1 cellular context compared by ENCODE assay signal in the genomic region with DNA sequence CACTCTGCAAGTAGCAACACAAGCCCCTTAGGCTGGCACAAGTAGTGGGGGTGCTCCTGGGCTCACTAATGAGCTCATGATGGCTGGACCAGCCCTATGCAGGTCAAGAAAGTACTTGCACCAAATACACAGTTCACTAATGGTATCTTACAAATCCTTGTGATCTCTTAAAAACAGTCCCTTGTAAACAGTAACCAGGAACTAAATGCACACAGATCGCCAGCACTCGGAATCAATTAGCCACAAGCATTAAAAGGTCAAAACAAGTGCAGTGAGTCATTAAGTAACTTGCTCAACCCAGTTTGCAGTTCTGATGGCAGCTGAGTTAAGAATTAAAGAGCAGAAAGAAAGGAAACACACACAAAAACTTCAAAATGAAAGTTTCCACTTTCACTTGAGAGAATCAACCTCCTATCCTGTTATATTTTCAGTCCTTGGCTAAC.
TF ChIP-seq lines count a peak whose summit lies in the region.

No MANE protein-coding gene starts in this region.

TF ChIP-seq in K562, 482 proteins besides CTCF, POLR2A, EP300 and RAD21:
- TF ChIP-seq HMBOX1 (IDR thresholded peaks at IDR 0.05) = peak; percentile 44; the same call in 1 of the 2 replicates
- peak; percentile 81; the same call in 1 of the 2 replicates for TF ChIP-seq ZKSCAN8 (CRISPR knock-in tag; IDR thresholded peaks at IDR 0.05)
- TF ChIP-seq NR2C2 (CRISPR knock-in tag; IDR thresholded peaks at IDR 0.05) = no peak
- TF ChIP-seq NR2C2 (tag; IDR thresholded peaks at IDR 0.05) = peak; percentile 18; the same call in 1 of the 2 replicates
- TF ChIP-seq, protein P1, sequence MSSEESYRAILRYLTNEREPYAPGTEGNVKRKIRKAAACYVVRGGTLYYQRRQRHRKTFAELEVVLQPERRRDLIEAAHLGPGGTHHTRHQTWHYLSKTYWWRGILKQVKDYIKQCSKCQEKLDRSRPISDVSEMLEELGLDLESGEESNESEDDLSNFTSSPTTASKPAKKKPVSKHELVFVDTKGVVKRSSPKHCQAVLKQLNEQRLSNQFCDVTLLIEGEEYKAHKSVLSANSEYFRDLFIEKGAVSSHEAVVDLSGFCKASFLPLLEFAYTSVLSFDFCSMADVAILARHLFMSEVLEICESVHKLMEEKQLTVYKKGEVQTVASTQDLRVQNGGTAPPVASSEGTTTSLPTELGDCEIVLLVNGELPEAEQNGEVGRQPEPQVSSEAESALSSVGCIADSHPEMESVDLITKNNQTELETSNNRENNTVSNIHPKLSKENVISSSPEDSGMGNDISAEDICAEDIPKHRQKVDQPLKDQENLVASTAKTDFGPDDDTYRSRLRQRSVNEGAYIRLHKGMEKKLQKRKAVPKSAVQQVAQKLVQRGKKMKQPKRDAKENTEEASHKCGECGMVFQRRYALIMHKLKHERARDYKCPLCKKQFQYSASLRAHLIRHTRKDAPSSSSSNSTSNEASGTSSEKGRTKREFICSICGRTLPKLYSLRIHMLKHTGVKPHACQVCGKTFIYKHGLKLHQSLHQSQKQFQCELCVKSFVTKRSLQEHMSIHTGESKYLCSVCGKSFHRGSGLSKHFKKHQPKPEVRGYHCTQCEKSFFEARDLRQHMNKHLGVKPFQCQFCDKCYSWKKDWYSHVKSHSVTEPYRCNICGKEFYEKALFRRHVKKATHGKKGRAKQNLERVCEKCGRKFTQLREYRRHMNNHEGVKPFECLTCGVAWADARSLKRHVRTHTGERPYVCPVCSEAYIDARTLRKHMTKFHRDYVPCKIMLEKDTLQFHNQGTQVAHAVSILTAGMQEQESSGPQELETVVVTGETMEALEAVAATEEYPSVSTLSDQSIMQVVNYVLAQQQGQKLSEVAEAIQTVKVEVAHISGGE (CRISPR knock-in tag; IDR thresholded peaks at IDR 0.05) = 0 out of 6 replicates have a peak, but pooled peaks of 1 of the 3 experiments have one; percentile 39
- no peak for TF ChIP-seq HNRNPH1 (optimal IDR thresholded peaks at IDR 0.05; ENCODE audit: low read depth, low read length)
- 0 out of 2 replicates have a peak, but pooled peaks have one; percentile 9 for TF ChIP-seq CEBPB (tag; IDR thresholded peaks at IDR 0.05)
- peak; percentile 55; the same call in 1 of the 2 replicates for TF ChIP-seq FOSL1 (tag; conservative IDR thresholded peaks at IDR 0.05)
- TF ChIP-seq ZBTB9 (CRISPR knock-in tag; IDR thresholded peaks at IDR 0.05) = no peak
- TF ChIP-seq ATF6 (CRISPR knock-in tag; IDR thresholded peaks at IDR 0.05) = no peak
